In the genomic region with DNA sequence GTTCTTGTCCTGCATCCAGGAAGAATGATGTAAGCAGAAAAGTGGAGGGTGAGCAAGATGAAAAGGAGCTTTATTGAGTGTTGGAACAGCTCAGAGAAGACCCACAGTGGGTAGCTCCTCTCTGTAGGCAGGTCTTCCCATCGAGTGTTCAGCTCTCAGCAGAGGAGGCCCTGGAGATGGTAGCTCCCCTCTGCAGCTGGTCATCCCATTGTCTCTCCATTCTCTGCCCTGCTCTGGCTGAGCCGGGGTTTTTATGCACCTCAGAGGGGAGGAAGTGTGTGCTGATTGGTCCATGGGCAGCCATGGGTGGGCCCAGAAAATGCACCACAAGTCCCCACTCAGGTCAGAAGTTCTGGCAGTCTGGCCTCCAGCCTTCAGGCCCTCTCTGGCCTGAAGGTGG, we compare ENCODE assay signal across 27 cellular contexts.
"Had no signal": no experiment of that assay in that cellular context is flagged by ENCODE, and none has a peak within 500 bp of the region (broad histone marks: within the 10 kb centered on the region; RNA-seq: fewer than 3 reads in every experiment).

No MANE protein-coding gene starts in this region.

- DNase-seq: activated CD4-positive, alpha-beta memory T cell treated with anti-CD3 and anti-CD28 coated beads, Interleukin-2, amount 10 ng/mL, durations not matched to agents 7 days and 5 days; activated CD4-positive, alpha-beta T cell treated with anti-CD3 and anti-CD28 coated beads for 1 hour; activated CD4-positive, alpha-beta T cell treated with anti-CD3 and anti-CD28 coated beads for 36 hours; activated CD4-positive, alpha-beta T cell treated with anti-CD3 and anti-CD28 coated beads, Interleukin-2, amount 10 ng/mL, durations not matched to agents 7 days and 5 days; activated CD4-positive, alpha-beta T cell treated with anti-CD3 and anti-CD28 coated beads, Interleukin-2, amount 50 U/mL, for 48 hours; activated CD4-positive, CD25-positive, alpha-beta regulatory T cell; activated CD8-positive, alpha-beta memory T cell treated with anti-CD3 and anti-CD28 coated beads, Interleukin-2, amount 50 U/mL, for 4 hours; activated CD8-positive, alpha-beta T cell treated with anti-CD3 and anti-CD28 coated beads, Interleukin-2, amount 10 ng/mL, durations not matched to agents 7 days and 5 days; activated effector memory CD4-positive, alpha-beta T cell treated with Interleukin-2 at 50 U/mL for 16 hours; activated gamma-delta T cell; activated naive CD4-positive, alpha-beta T cell treated with anti-CD3 and anti-CD28 coated beads, Interleukin-2, amount 10 ng/mL, durations not matched to agents 7 days and 5 days; activated naive CD4-positive, alpha-beta T cell treated with Interleukin-2 at 50 U/mL for 16 hours; activated naive CD8-positive, alpha-beta T cell treated with anti-CD3 and anti-CD28 coated beads, Interleukin-2, amount 10 ng/mL, durations not matched to agents 7 days and 5 days; activated naive CD8-positive, alpha-beta T cell treated with anti-CD3 and anti-CD28 coated beads, Interleukin-2, amount 50 U/mL, for 24 hours; activated T-cell treated with anti-CD3 and anti-CD28 coated beads, Interleukin-2, amount 50 U/mL, for 24 hours; activated T-cell treated with anti-CD3 and anti-CD28 coated beads, Interleukin-2, amount 50 U/mL, for 48 hours; amygdala; anterior cingulate cortex; caudate nucleus; cerebellar nuclear complex; T-cell; T-helper 17 cell; T1000; WERI-Rb-1 had no signal

- H3K27ac ChIP-seq: ascending aorta, cardiac muscle cell, WERI-Rb-1 had no signal

- H3K36me3 ChIP-seq: ascending aorta, cardiac muscle cell, WERI-Rb-1 had no signal

- H3K4me3 ChIP-seq: ascending aorta, cardiac muscle cell had no signal

- H3K4me1 ChIP-seq: ascending aorta had no signal

- H3K27me3 ChIP-seq: ascending aorta, cardiac muscle cell had no signal

- FAIRE-seq: bronchial epithelial cell had no signal

- H3K9me3 ChIP-seq: ascending aorta had no signal
